In the genomic region with DNA sequence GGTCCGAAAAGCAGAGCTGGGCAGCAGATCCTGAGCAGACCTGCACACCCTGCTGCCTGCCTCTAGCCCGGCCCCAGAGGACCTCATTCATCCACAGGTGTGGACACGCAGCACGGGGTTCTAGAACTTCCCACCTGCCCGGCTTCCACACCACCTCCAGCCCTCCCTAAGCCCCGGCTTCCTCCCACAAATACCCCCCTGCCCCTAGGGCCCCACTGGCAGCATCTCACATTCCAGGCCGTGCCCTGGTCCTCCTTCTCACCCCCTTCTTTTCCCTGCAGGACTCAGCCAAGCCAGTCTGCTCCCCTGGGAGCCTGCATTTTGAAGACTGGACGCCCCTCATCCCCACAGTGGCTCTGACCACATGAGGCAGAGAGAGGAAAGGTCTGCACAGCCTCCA, we compare ENCODE assay signal across 20 cellular contexts.
DNase-seq lines count a peak whose midpoint lies in the region; ATAC-seq, FAIRE-seq and TF ChIP-seq lines count a peak whose summit lies in the region.
"Had no signal": no experiment of that assay in that cellular context is flagged by ENCODE, and none has a peak within 500 bp of the region (broad histone marks: within the 10 kb centered on the region; RNA-seq: fewer than 3 reads in every experiment).

No MANE protein-coding gene starts in this region.

- H2AFZ ChIP-seq in H1 (ENCODE audit: low read length) (no peak overlapping the region), neuronal stem cell (ENCODE audit: low read length) (no peak overlapping the region)

- no peak overlapping the region; the same call in 1 of the 2 replicates for H3K18ac ChIP-seq in H1 (ENCODE audit: extremely low read depth, low read length)
- H3K18ac ChIP-seq in neuronal stem cell (ENCODE audit: low read length) = peak overlapping the region; percentile 91

- H4K91ac ChIP-seq in H1 (replicated peaks; ENCODE audit: insufficient read length, low read length) (no peak overlapping the region), neuronal stem cell (ENCODE audit: low read depth, low read length, poor library complexity) (no peak overlapping the region)

- TF ChIP-seq RAD21 in H1 (IDR thresholded peaks at IDR 0.05 in 1 of 2, conservative IDR thresholded peaks at IDR 0.05 in 1 of 2; ENCODE audit: low read depth in 2 of 2, low read length in 2 of 2) = no peak

- no peaks in the 10 kb centered on the region for H3K79me2 ChIP-seq in H1 (ENCODE audit: control insufficient read depth in 1 of 2, insufficient read depth in 2 of 2, low read length in 2 of 2)

- H4K8ac ChIP-seq in H1 (ENCODE audit: extremely low read depth, insufficient read depth, low read length) (peak overlapping the region; percentile 47; the same call in 1 of the 2 replicates), neuronal stem cell (ENCODE audit: low read depth, low read length) (no peak overlapping the region)

- H3K9ac ChIP-seq in H1 (replicated peaks in 1 of 4; ENCODE audit: extremely low read depth in 1 of 4, low read depth in 3 of 4, low read length in 3 of 4) (no peak overlapping the region), neuronal stem cell (ENCODE audit: low read depth, low read length, poor library complexity) (peak overlapping the region; percentile 21)
- H3K9ac ChIP-seq: BLaER1 treated with 17β-estradiol and CSF1 and Interleukin-3, amounts not matched to agents 10 nM and 100 nM had no signal

- no peak overlapping the region for H3K56ac ChIP-seq in H1 (replicated peaks; ENCODE audit: insufficient read length, low read depth, low read length)

- H3K4ac ChIP-seq in H1 (replicated peaks; ENCODE audit: insufficient read length, low read depth, low read length) = no peak overlapping the region
- H3K4ac ChIP-seq in neuronal stem cell (ENCODE audit: low read length) = no peak overlapping the region

- no peak overlapping the region for H3K4me2 ChIP-seq in H1 (ENCODE audit: insufficient read depth in 1 of 2, low read depth in 2 of 2, low read length in 2 of 2)
- no peak overlapping the region for H3K4me2 ChIP-seq in neuronal stem cell (ENCODE audit: insufficient read depth, low read length, poor library complexity, severe bottlenecking)
- H3K4me2 ChIP-seq: A549; BLaER1 treated with 17β-estradiol and CSF1 and Interleukin-3, amounts not matched to agents 10 nM and 100 nM had no signal

- TF ChIP-seq POLR2A in H1 (IDR thresholded peaks at IDR 0.05; ENCODE audit: control extremely low read depth in 1 of 2, low read depth in 2 of 2, low read length in 2 of 2) = no peak

- no peak overlapping the region for H3K14ac ChIP-seq in H1 (ENCODE audit: insufficient read length)
- peak overlapping the region; percentile 31 for H3K14ac ChIP-seq in neuronal stem cell (ENCODE audit: low read length)

- H3K36me3 ChIP-seq in left ventricle myocardium inferior (no peaks in the 10 kb centered on the region), H1 (ENCODE audit: control insufficient read depth in 2 of 4, insufficient read depth in 4 of 4, low read length in 3 of 4) (no peaks in the 10 kb centered on the region), neuronal stem cell (replicated peaks in 1 of 2; ENCODE audit: control insufficient read depth in 2 of 2, insufficient read depth in 2 of 2, low read length in 2 of 2) (no peaks in the 10 kb centered on the region)
- H3K36me3 ChIP-seq: BE2C; BLaER1 treated with 17β-estradiol and CSF1 and Interleukin-3, amounts not matched to agents 10 nM and 100 nM had no signal

- DNase-seq in right cardiac atrium (peak in 2 of 3 donors; percentile 30 to 40), left ventricle myocardium inferior (no peak), H1 (ENCODE audit: low read depth in 1 of 2, low spot score in 2 of 2) (no peak), neuronal stem cell (ENCODE audit: low spot score) (no peak), DMS79 treated with DMSO at 0.1 percent for 48 hours (lab: John Stamatoyannopoulos, UW) (no peak), hepatic stellate cell (ENCODE audit: low spot score) (no peak)
- DNase-seq: 8988T; ACHN; AML-193; BE2C; CD4-positive, alpha-beta T cell; DMS 273 treated with DMSO at 0.1 percent for 48 hours; DND-41; GOT3; HCEC 1CT had no signal

- no peak overlapping the region for H3K23ac ChIP-seq in H1 (ENCODE audit: insufficient read length)
- H3K23ac ChIP-seq in neuronal stem cell (ENCODE audit: low read depth, low read length, poor library complexity) = peak overlapping the region; percentile 43

- H4K20me1 ChIP-seq in H1 (replicated peaks in 1 of 2; ENCODE audit: control insufficient read depth in 1 of 2, insufficient read depth in 2 of 2, low read length in 2 of 2) = peaks cover 0 to 1% of the 10 kb centered on the region in 2 experiments
- H4K20me1 ChIP-seq: BLaER1 treated with 17β-estradiol and CSF1 and Interleukin-3, amounts not matched to agents 10 nM and 100 nM had no signal

- no peak for TF ChIP-seq EP300 in H1 (IDR thresholded peaks at IDR 0.05; ENCODE audit: borderline replicate concordance in 1 of 2, low read depth in 2 of 2, low read length in 2 of 2)

- no peaks in the 10 kb centered on the region for H3K23me2 ChIP-seq in H1 (ENCODE audit: low read depth, low read length)

- no peak for FAIRE-seq in H1 (lab: Jason Lieb, UNC)
- FAIRE-seq: A549, D721Med, G401.6, GM12892 had no signal

- H2BK5ac ChIP-seq in H1 (ENCODE audit: low read depth, low read length) = no peak overlapping the region
- H2BK5ac ChIP-seq in neuronal stem cell (ENCODE audit: low read length) = no peak overlapping the region

- no peaks in the 10 kb centered on the region for H3K79me1 ChIP-seq in H1 (ENCODE audit: low read depth, low read length)
- no peaks in the 10 kb centered on the region for H3K79me1 ChIP-seq in neuronal stem cell (ENCODE audit: low read depth, low read length)

- no peak for TF ChIP-seq CTCF in left ventricle myocardium inferior (IDR thresholded peaks at IDR 0.05; ENCODE audit: borderline replicate concordance)
- TF ChIP-seq CTCF in H1 (IDR thresholded peaks at IDR 0.05; ENCODE audit: control extremely low read depth in 1 of 3, insufficient read depth in 1 of 3, low read depth in 1 of 3, low read length in 3 of 3) = no peak

- no peak overlapping the region for H2BK120ac ChIP-seq in H1 (replicated peaks; ENCODE audit: low read depth, low read length)
- no peak overlapping the region for H2BK120ac ChIP-seq in neuronal stem cell (ENCODE audit: low read depth, low read length)

- CTCF ChIA-PET in H1 (lab: Charles Lee; ENCODE audit: partially characterized antibody) = interaction anchor here (1.6 to 1.8 kb wide), 2 partner anchors 9 to 60 kb away, joined by 4 to 6 read pairs; no protein-coding TSS in a partner anchor

- H2BK15ac ChIP-seq in H1 (ENCODE audit: low read length) (0 out of 2 replicates have a peak overlapping the region, but pooled peaks have one; percentile 16), neuronal stem cell (ENCODE audit: low read length) (no peak overlapping the region)

- no peak overlapping the region for H2AK5ac ChIP-seq in H1 (ENCODE audit: low read depth, low read length)
- peak overlapping the region; percentile 20 for H2AK5ac ChIP-seq in neuronal stem cell (ENCODE audit: low read depth, low read length)

- H2BK12ac ChIP-seq in H1 (ENCODE audit: low read depth, low read length) (peak overlapping the region; percentile 27; the same call in 1 of the 2 replicates), neuronal stem cell (ENCODE audit: low read length) (no peak overlapping the region)

- 76% methylated on average over 8 of the region's 8 CpGs for WGBS in right cardiac atrium
- 92% methylated on average over 6 of the region's 8 CpGs; no CpG with 5 or more reads in 1 of the 2 experiments for WGBS in H1 (ENCODE audit: extremely low coverage in 1 of 2, insufficient coverage in 1 of 2, insufficient read length in 1 of 2, insufficient replicate concordance in 2 of 2, low coverage in 1 of 2, low lambda C conversion rate in 2 of 2, missing lambda C conversion rate in 1 of 2), 2 experiments
- WGBS in neuronal stem cell (ENCODE audit: extremely low coverage in 2 of 2, insufficient read length in 2 of 2, insufficient replicate concordance in 1 of 2), 2 donors = no CpG with 5 or more reads among the region's 8 CpGs

- no peak overlapping the region for H2BK20ac ChIP-seq in H1 (ENCODE audit: low read length)

- H3K9me3 ChIP-seq in right cardiac atrium (ENCODE audit: control insufficient read depth, low read length) = no peaks in the 10 kb centered on the region
- no peaks in the 10 kb centered on the region for H3K9me3 ChIP-seq in left ventricle myocardium inferior (replicated peaks)
- no peaks in the 10 kb centered on the region for H3K9me3 ChIP-seq in H1 (ENCODE audit: insufficient read depth in 2 of 2, low read depth in 1 of 2, low read length in 1 of 2)
- no peaks in the 10 kb centered on the region for H3K9me3 ChIP-seq in neuronal stem cell (replicated peaks in 1 of 2; ENCODE audit: control insufficient read depth in 2 of 2, insufficient read depth in 1 of 2, low read depth in 1 of 2, low read length in 2 of 2)
- H3K9me3 ChIP-seq: BE2C; BLaER1 treated with 17β-estradiol and CSF1 and Interleukin-3, amounts not matched to agents 10 nM and 100 nM had no signal

- H3K4me1 ChIP-seq in right cardiac atrium (ENCODE audit: control insufficient read depth, insufficient read depth, low read length) (no peaks in the 10 kb centered on the region), left ventricle myocardium inferior (no peaks in the 10 kb centered on the region), H1 (replicated peaks in 1 of 4; ENCODE audit: control insufficient read depth in 3 of 4, insufficient read depth in 4 of 4, low read length in 3 of 4) (peaks cover 0 to 2% (median 0%) of the 10 kb centered on the region in 4 experiments; a peak in 1 of 7 replicates), neuronal stem cell (ENCODE audit: control insufficient read depth in 2 of 2, insufficient read depth in 1 of 2, low read depth in 1 of 2, low read length in 2 of 2) (peaks cover 0 to 7% of the 10 kb centered on the region in 2 donors)
- H3K4me1 ChIP-seq: A549, BE2C had no signal

- H3K27ac ChIP-seq in right cardiac atrium (ENCODE audit: low read length) (no peak overlapping the region), left ventricle myocardium inferior (replicated peaks) (no peak overlapping the region), H1 (ENCODE audit: low read depth, low read length) (no peak overlapping the region), neuronal stem cell (replicated peaks; ENCODE audit: low read length) (no peak overlapping the region)
- H3K27ac ChIP-seq: A549; BLaER1 treated with 17β-estradiol and CSF1 and Interleukin-3, amounts not matched to agents 10 nM and 100 nM had no signal

- H3K27me3 ChIP-seq in right cardiac atrium (ENCODE audit: control insufficient read depth, insufficient read depth) = no peaks in the 10 kb centered on the region
- peaks cover 71% of the 10 kb centered on the region for H3K27me3 ChIP-seq in left ventricle myocardium inferior (ENCODE audit: low read depth)
- no peaks in the 10 kb centered on the region for H3K27me3 ChIP-seq in H1 (replicated peaks in 1 of 4; ENCODE audit: control insufficient read depth in 3 of 4, extremely low read depth in 1 of 4, insufficient read depth in 3 of 4, low read length in 3 of 4)
- H3K27me3 ChIP-seq in neuronal stem cell (ENCODE audit: control insufficient read depth in 3 of 3, insufficient read depth in 3 of 3, low read depth in 1 of 3, low read length in 3 of 3) = no peaks in the 10 kb centered on the region
- H3K27me3 ChIP-seq: BE2C; BLaER1 treated with 17β-estradiol and CSF1 and Interleukin-3, amounts not matched to agents 10 nM and 100 nM had no signal

- H3K4me3 ChIP-seq in right cardiac atrium (ENCODE audit: low read length) (no peak overlapping the region), left ventricle myocardium inferior (no peak overlapping the region), H1 (ENCODE audit: extremely low read depth in 1 of 4, insufficient read depth in 2 of 4, low read depth in 3 of 4, low read length in 4 of 4) (no peak overlapping the region), neuronal stem cell (ENCODE audit: low read length in 2 of 2) (no peak overlapping the region)
- H3K4me3 ChIP-seq: A549; BLaER1 treated with 17β-estradiol and CSF1 and Interleukin-3, amounts not matched to agents 10 nM and 100 nM had no signal

- POLR2A ChIA-PET in H1 (lab: Charles Lee; ENCODE audit: partially characterized antibody) = interaction anchor here (1.2 kb wide), 1 partner anchor 12 kb away, joined by 3 read pairs; no protein-coding TSS in a partner anchor

- intact Hi-C loops in right cardiac atrium (cut with DNase I) (no loop called here), left ventricle myocardium inferior (cut with micrococcal nuclease) (no loop called here)

- H4K5ac ChIP-seq in H1 (ENCODE audit: insufficient read length, low read depth, low read length) = no peak overlapping the region

- no peak for ATAC-seq in right cardiac atrium
- ATAC-seq: A549 had no signal

Comparison
In these comparisons a context has a peak if more than half of its experiments do, and no peak if none do; other contexts are left out.
1. DNase-seq: peak in right cardiac atrium (2 of 3); none in left ventricle myocardium inferior (single experiment), H1 (0 of 2), neuronal stem cell (single experiment), DMS79 treated with DMSO at 0.1 percent for 48 hours (single experiment) and hepatic stellate cell (single experiment).